In genomic region chr15:89812847-89813320, GRCh38 we compare ENCODE assay signal across 16 cellular contexts. TPM values are rescaled to one million over a fixed set of nuclear protein-coding genes. Genes with fewer than 3 reads are reported as not detected.
DNase-seq lines count a peak whose midpoint lies in the region; ATAC-seq and TF ChIP-seq lines count a peak whose summit lies in the region.
"Had no signal": no experiment of that assay in that cellular context is flagged by ENCODE, and none has a peak within 500 bp of the region (broad histone marks: within the 10 kb centered on the region; RNA-seq: fewer than 3 reads in every experiment).

No MANE protein-coding gene starts in this region.

- no peaks in the 10 kb centered on the region for H4K20me1 ChIP-seq in GM23248 (ENCODE audit: insufficient read depth)

- no peak for ATAC-seq in activated T-cell treated with anti-CD3 and anti-CD28 coated beads, Interleukin-2, amount 50 U/mL, for 4 hours
- ATAC-seq: CD8-positive, alpha-beta T cell had no signal

- H3K9me3 Mint-ChIP-seq in activated T-cell treated with anti-CD3 and anti-CD28 coated beads, Interleukin-2, amount 50 U/mL, for 4 hours, result no peaks in the 10 kb centered on the region
- H3K9me3 Mint-ChIP-seq: CD8-positive, alpha-beta T cell; memory B cell had no signal

- H3K79me2 ChIP-seq in GM23248 (ENCODE audit: insufficient read depth), result peaks cover 72% of the 10 kb centered on the region

- H3F3A ChIP-seq in GM23248 (ENCODE audit: insufficient read depth), result peaks cover 61% of the 10 kb centered on the region

- H3K4me2 ChIP-seq in GM23248 (ENCODE audit: unreplicated experiment), result peak overlapping the region; percentile 92

- H3K27ac ChIP-seq in GM23248 (peak overlapping the region; percentile 69), skin epidermis (peak overlapping the region in 15 of 21 experiments; percentile 39 to 95 (median 81))
- H3K27ac ChIP-seq: pancreas had no signal

- no peak for DNase-seq in GM23248
- DNase-seq in astrocyte of the cerebellum (ENCODE audit: low read depth), result no peak
- DNase-seq in fibroblast of villous mesenchyme (ENCODE audit: low read depth), result no peak
- no peak for DNase-seq in HAP-1 (ENCODE audit: low spot score in 2 of 2)
- no peak for DNase-seq in GOT3 (lab: John Stamatoyannopoulos, UW)
- DNase-seq in activated T-cell treated with anti-CD3 and anti-CD28 coated beads, Interleukin-2, amount 50 U/mL, for 4 hours, result no peak
- no peak for DNase-seq in NCI-H1092 (lab: John Stamatoyannopoulos, UW)
- DNase-seq: CD8-positive, alpha-beta T cell; NCI-H1417; NCI-H226 had no signal

- peak overlapping the region; percentile 91 for H3K9ac ChIP-seq in GM23248

- in situ Hi-C loops in GM23248 (cut with MboI) (no loop called here), astrocyte of the cerebellum (cut with HindIII; ENCODE audit: low sequenced_read_pairs) (no loop called here), HAP-1 (cut with MboI; ENCODE audit: low sequenced_read_pairs) (no loop called here)

- 60 to 75% methylated on average over 7 of the region's 7 CpGs for WGBS in GM23248 (ENCODE audit: low coverage in 1 of 2, low lambda C conversion rate in 2 of 2, missing lambda C conversion rate in 2 of 2), 2 experiments

- H3K4me1 ChIP-seq in GM23248 (ENCODE audit: insufficient read depth) (peaks cover 28% of the 10 kb centered on the region), HAP-1 (peaks cover 9% of the 10 kb centered on the region; the same call in 1 of the 2 replicates)

- H3K36me3 Mint-ChIP-seq in activated T-cell treated with anti-CD3 and anti-CD28 coated beads, Interleukin-2, amount 50 U/mL, for 4 hours (ENCODE audit: insufficient read depth), result no peaks in the 10 kb centered on the region
- H3K36me3 Mint-ChIP-seq: CD8-positive, alpha-beta T cell had no signal

- H3K9me3 ChIP-seq in GM23248 (ENCODE audit: low read depth) (no peaks in the 10 kb centered on the region), HAP-1 (no peaks in the 10 kb centered on the region; the same call in 1 of the 2 replicates)
- H3K9me3 ChIP-seq: pancreas had no signal

- H3K36me3 ChIP-seq in GM23248 (ENCODE audit: low read depth) (peaks cover 3% of the 10 kb centered on the region; the same call in 1 of the 2 replicates), HAP-1 (replicated peaks) (no peaks in the 10 kb centered on the region)
- H3K36me3 ChIP-seq: pancreas had no signal

- no peak for TF ChIP-seq CTCF in astrocyte of the cerebellum (IDR thresholded peaks at IDR 0.05; ENCODE audit: low read depth, low read length, missing control alignments)
- TF ChIP-seq CTCF in fibroblast of villous mesenchyme (IDR thresholded peaks at IDR 0.05; ENCODE audit: insufficient read depth, low read depth, low read length), result no peak

- H3K4me3 ChIP-seq in GM23248 (peak overlapping the region; percentile 96), astrocyte of the cerebellum (ENCODE audit: low read depth, low read length) (peak overlapping the region; percentile 87), fibroblast of villous mesenchyme (ENCODE audit: low read depth, low read length) (peak overlapping the region; percentile 86), skin epidermis (peak overlapping the region in 4 of 7 experiments; percentile 29 to 57 (median 52)), HAP-1 (no peak overlapping the region)
- H3K4me3 ChIP-seq: pancreas had no signal

- peaks cover 8% of the 10 kb centered on the region for H3K4me1 Mint-ChIP-seq in activated T-cell treated with anti-CD3 and anti-CD28 coated beads, Interleukin-2, amount 50 U/mL, for 4 hours (ENCODE audit: low read depth)

- no peak overlapping the region for H3K4me3 Mint-ChIP-seq in activated T-cell treated with anti-CD3 and anti-CD28 coated beads, Interleukin-2, amount 50 U/mL, for 4 hours
- H3K4me3 Mint-ChIP-seq: activated naive CD4-positive, alpha-beta T cell treated with anti-CD3 and anti-CD28 coated beads, Interleukin-2, amount 50 U/mL, for 24 hours; CD8-positive, alpha-beta T cell; memory B cell; type B pancreatic cell had no signal

- H2AFZ ChIP-seq in GM23248, result no peak overlapping the region

- no peaks in the 10 kb centered on the region for H3K9me2 ChIP-seq in GM23248 (ENCODE audit: insufficient read depth)

- peaks cover 48% of the 10 kb centered on the region for H3K27me3 Mint-ChIP-seq in activated T-cell treated with anti-CD3 and anti-CD28 coated beads, Interleukin-2, amount 50 U/mL, for 4 hours (ENCODE audit: low read depth)

- H3K27me3 ChIP-seq in GM23248 (replicated peaks; ENCODE audit: insufficient read depth), result no peaks in the 10 kb centered on the region
- no peaks in the 10 kb centered on the region for H3K27me3 ChIP-seq in HAP-1 (ENCODE audit: low read depth)
- H3K27me3 ChIP-seq: pancreas had no signal

RNA-seq across cellular contexts. Expression of gene ANPEP, which starts 1.8 kb away (rescaled TPM):
- total RNA-seq in GM23248 (2014; rRNA removed; shearing (Covaris generic)), result 464 and 467 TPM in 2 replicates
- 568 and 585 TPM in 2 replicates for polyA plus RNA-seq in GM23248 (2016; fragmentation: Nextera tagmentation; extraction: Ambion mirVana)
- total RNA-seq in fibroblast of villous mesenchyme, result 52.5 and 54.0 TPM in 2 replicates
- total RNA-seq in activated T-cell treated with anti-CD3 and anti-CD28 coated beads, Interleukin-2, amount 50 U/mL, for 4 hours, result under 1 TPM; 0.54 to 0.83 (median 0.55) TPM

RNA-seq across cellular contexts. Expression of gene MESP2, which starts 36.8 kb away (rescaled TPM):
- total RNA-seq in GM23248 (2014; rRNA removed; shearing (Covaris generic)), result not detected in 2 replicates
- polyA plus RNA-seq in GM23248 (2016; fragmentation: Nextera tagmentation; extraction: Ambion mirVana), result not detected in 2 replicates
- total RNA-seq in fibroblast of villous mesenchyme, result 0.32 and 0.43 TPM in 2 replicates
- not detected for total RNA-seq in activated T-cell treated with anti-CD3 and anti-CD28 coated beads, Interleukin-2, amount 50 U/mL, for 4 hours
- total RNA-seq: CD8-positive, alpha-beta T cell had no signal
- polyA plus RNA-seq: IgD-negative memory B cell had no signal

Comparison
In these comparisons a context has a peak if more than half of its experiments do, and no peak if none do; other contexts are left out.
1. RNA of gene ANPEP, which starts 1.8 kb away (total RNA-seq): 464 to 467 TPM in GM23248 and 52.5 to 54.0 TPM in fibroblast of villous mesenchyme; 0.54 to 0.83 TPM in activated T-cell treated with anti-CD3 and anti-CD28 coated beads, Interleukin-2, amount 50 U/mL, for 4 hours; every median in the first group is over 10 times any median in the second.